In genomic region chr20:59665656-59666555, GRCh38 we compare ENCODE assay signal across 22 cellular contexts.
"Had no signal": no experiment of that assay in that cellular context is flagged by ENCODE, and none has a peak within 500 bp of the region (broad histone marks: within the 10 kb centered on the region; RNA-seq: fewer than 3 reads in every experiment).

No MANE protein-coding gene starts in this region.

- DNase-seq: cerebellar nuclear complex; effector CD8-positive, alpha-beta T cell; gastrocnemius medialis; heart right ventricle; hypothalamus; left ventricle myocardium inferior; lower lobe of right lung; mesenchymal stem cell; midbrain; nucleus accumbens; sigmoid colon; stimulated activated CD4-positive, alpha-beta T cell treated with anti-CD3 and anti-CD28 coated beads, Interleukin-2, amount 100 ng/mL, for 24 hours; stimulated activated CD4-positive, alpha-beta T cell treated with anti-CD3 and anti-CD28 coated beads, Interleukin-4, amount 100 ng/mL, for 4 hours; stimulated activated naive B cell treated with anti-CD40 and anti-IgM and Interleukin-4, amounts not matched to agents 10 μg/mL and 1 μg/mL and 100 μg/mL, for 72 hours; stimulated activated naive CD8-positive, alpha-beta T cell treated with anti-CD3 and anti-CD28 coated beads, Interleukin-15, amount 100 ng/mL, for 72 hours; testis had no signal

- H3K9me3 ChIP-seq: gastrocnemius medialis, heart right ventricle, left ventricle myocardium inferior, lower lobe of right lung, prostate gland, sigmoid colon, testis, tibial nerve had no signal

- H3K36me3 Mint-ChIP-seq: natural killer cell treated with Interleukin-12 subunit alpha and Interleukin-12 subunit beta and Interleukin-15 and Interleukin-18, amount 100 ng/mL, for 72 hours; neural progenitor cell; stimulated activated naive B cell treated with anti-CD40 and anti-IgM and Interleukin-4, amounts not matched to agents 10 μg/mL and 1 μg/mL and 100 μg/mL, for 72 hours had no signal

- H3K4me1 Mint-ChIP-seq: neural progenitor cell; stimulated activated naive B cell treated with anti-CD40 and anti-IgM and Interleukin-4, amounts not matched to agents 10 μg/mL and 1 μg/mL and 100 μg/mL, for 72 hours; stimulated activated naive CD8-positive, alpha-beta T cell treated with anti-CD3 and anti-CD28 coated beads, Interleukin-15, amount 100 ng/mL, for 72 hours had no signal

- H3K9me3 Mint-ChIP-seq: natural killer cell treated with Interleukin-12 subunit alpha and Interleukin-12 subunit beta and Interleukin-15 and Interleukin-18, amount 100 ng/mL, for 72 hours; neural progenitor cell had no signal

- H3K27me3 ChIP-seq: neural progenitor cell, testis, tibial nerve had no signal

- H3K36me3 ChIP-seq: gastrocnemius medialis, heart right ventricle, left ventricle myocardium inferior, lower lobe of right lung, neural progenitor cell, prostate gland, sigmoid colon, tibial nerve had no signal

- H3K27ac ChIP-seq: gastrocnemius medialis, heart right ventricle, left ventricle myocardium inferior, lower lobe of right lung, neural progenitor cell, parathyroid adenoma, prostate gland, sigmoid colon, skin epidermis, testis, tibial nerve had no signal

- H3K4me1 ChIP-seq: gastrocnemius medialis, left ventricle myocardium inferior, lower lobe of right lung, neural progenitor cell, parathyroid adenoma, prostate gland, sigmoid colon, testis, tibial nerve had no signal

- H3K4me2 ChIP-seq: neural progenitor cell had no signal

- H3K9ac ChIP-seq: neural progenitor cell, parathyroid adenoma had no signal

- H3K27ac Mint-ChIP-seq: natural killer cell treated with Interleukin-12 subunit alpha and Interleukin-12 subunit beta and Interleukin-15 and Interleukin-18, amount 100 ng/mL, for 72 hours; neural progenitor cell; stimulated activated naive B cell treated with anti-CD40 and anti-IgM and Interleukin-4, amounts not matched to agents 10 μg/mL and 1 μg/mL and 100 μg/mL, for 72 hours had no signal

- H3K4me3 Mint-ChIP-seq: natural killer cell treated with Interleukin-12 subunit alpha and Interleukin-12 subunit beta and Interleukin-15 and Interleukin-18, amount 100 ng/mL, for 72 hours; neural progenitor cell; stimulated activated naive B cell treated with anti-CD40 and anti-IgM and Interleukin-4, amounts not matched to agents 10 μg/mL and 1 μg/mL and 100 μg/mL, for 72 hours; stimulated activated naive CD8-positive, alpha-beta T cell treated with anti-CD3 and anti-CD28 coated beads, Interleukin-15, amount 100 ng/mL, for 72 hours had no signal

- H3K4me3 ChIP-seq: gastrocnemius medialis, heart right ventricle, left ventricle myocardium inferior, lower lobe of right lung, neural progenitor cell, prostate gland, sigmoid colon, skin epidermis, testis, tibial nerve had no signal
